Comparison of ENCODE assay signal across 19 cellular contexts in genomic region chr4:53645108-53645507, GRCh38. TPM values are rescaled to one million over a fixed set of nuclear protein-coding genes. Genes with fewer than 3 reads are reported as not detected.
DNase-seq lines count a peak whose midpoint lies in the region; ATAC-seq and TF ChIP-seq lines count a peak whose summit lies in the region.
"Had no signal": no experiment of that assay in that cellular context is flagged by ENCODE, and none has a peak within 500 bp of the region (broad histone marks: within the 10 kb centered on the region; RNA-seq: fewer than 3 reads in every experiment).

No MANE protein-coding gene starts in this region.

- H3K4me1 Mint-ChIP-seq in stimulated activated memory B cell treated with anti-CD40 and anti-IgM and Interleukin-4, amounts not matched to agents 10 μg/mL and 1 μg/mL and 100 μg/mL, for 72 hours: no peaks in the 10 kb centered on the region
- H3K4me1 Mint-ChIP-seq: activated CD8-positive, alpha-beta memory T cell treated with anti-CD3 and anti-CD28 coated beads, Interleukin-2, amount 10 ng/mL, durations not matched to agents 7 days and 5 days; B cell had no signal

- peak; percentile 4 to 19 for DNase-seq in NOMO-1 (lab: John Stamatoyannopoulos, UW; ENCODE audit: unreplicated experiment in 2 of 2)
- DNase-seq in NOMO-1 treated with dmso at 0.1 percent for 144 hours (lab: John Stamatoyannopoulos, UW; ENCODE audit: unreplicated experiment): no peak
- DNase-seq in upper lobe of right lung: no peak
- DNase-seq in HEK293T (ENCODE audit: extremely low spot score): no peak
- no peak for DNase-seq in HUDEP-2 (lab: John Stamatoyannopoulos, UW; ENCODE audit: unreplicated experiment in 76 of 76)
- DNase-seq: activated CD4-positive, alpha-beta T cell treated with anti-CD3 and anti-CD28 coated beads for 48 hours; activated CD8-positive, alpha-beta memory T cell treated with anti-CD3 and anti-CD28 coated beads, Interleukin-2, amount 10 ng/mL, durations not matched to agents 7 days and 5 days; cerebellar nuclear complex; effector CD4-positive, alpha-beta T cell; left ventricle myocardium superior; nucleus accumbens; right cardiac atrium; Right ventricle myocardium superior; tibial artery had no signal

- ATAC-seq in upper lobe of right lung: no peak
- ATAC-seq in stimulated activated memory B cell treated with anti-CD40 and anti-IgM and Interleukin-4, amounts not matched to agents 10 μg/mL and 1 μg/mL and 100 μg/mL, for 72 hours: no peak
- ATAC-seq: activated CD8-positive, alpha-beta memory T cell treated with anti-CD3 and anti-CD28 coated beads, Interleukin-2, amount 10 ng/mL, durations not matched to agents 7 days and 5 days had no signal

- POLR2A ChIA-PET in HEK293T (lab: Yijun Ruan, JAX): no interaction called here

- H3K27me3 ChIP-seq in duodenal mucosa (ENCODE audit: control insufficient read depth in 1 of 2, insufficient read depth in 2 of 2, low read length in 2 of 2) (no peaks in the 10 kb centered on the region), mucosa of rectum (ENCODE audit: control insufficient read depth in 2 of 2, insufficient read depth in 2 of 2, low read length in 2 of 2) (no peaks in the 10 kb centered on the region), upper lobe of right lung (no peaks in the 10 kb centered on the region)
- H3K27me3 ChIP-seq: tibial artery had no signal

- no peak overlapping the region for H3K27ac Mint-ChIP-seq in stimulated activated memory B cell treated with anti-CD40 and anti-IgM and Interleukin-4, amounts not matched to agents 10 μg/mL and 1 μg/mL and 100 μg/mL, for 72 hours
- H3K27ac Mint-ChIP-seq: activated CD8-positive, alpha-beta memory T cell treated with anti-CD3 and anti-CD28 coated beads, Interleukin-2, amount 10 ng/mL, durations not matched to agents 7 days and 5 days; activated naive CD8-positive, alpha-beta T cell; B cell had no signal

- no peaks in the 10 kb centered on the region for H3K9me3 ChIP-seq in duodenal mucosa (ENCODE audit: control insufficient read depth in 1 of 2, low read length in 2 of 2)
- H3K9me3 ChIP-seq in mucosa of rectum (ENCODE audit: control insufficient read depth in 2 of 2, low read length in 2 of 2): no peaks in the 10 kb centered on the region
- H3K9me3 ChIP-seq in upper lobe of right lung: no peaks in the 10 kb centered on the region
- H3K9me3 ChIP-seq: tibial artery had no signal

- no peaks in the 10 kb centered on the region for H3K36me3 Mint-ChIP-seq in stimulated activated memory B cell treated with anti-CD40 and anti-IgM and Interleukin-4, amounts not matched to agents 10 μg/mL and 1 μg/mL and 100 μg/mL, for 72 hours
- H3K36me3 Mint-ChIP-seq: activated CD8-positive, alpha-beta memory T cell treated with anti-CD3 and anti-CD28 coated beads, Interleukin-2, amount 10 ng/mL, durations not matched to agents 7 days and 5 days; activated naive CD8-positive, alpha-beta T cell had no signal

- H3K4me3 ChIP-seq in duodenal mucosa (ENCODE audit: low read depth in 1 of 2, low read length in 2 of 2) (peak overlapping the region in 1 of 2 donors; percentile 36), mucosa of rectum (ENCODE audit: low read length in 2 of 2) (peak overlapping the region in 1 of 2 donors; percentile 49), upper lobe of right lung (no peak overlapping the region)
- H3K4me3 ChIP-seq: tibial artery had no signal

- H3K36me3 ChIP-seq in duodenal mucosa (ENCODE audit: control insufficient read depth in 1 of 2, insufficient read depth in 2 of 2, low read length in 2 of 2) (no peaks in the 10 kb centered on the region), mucosa of rectum (ENCODE audit: control insufficient read depth in 2 of 2, insufficient read depth in 2 of 2, low read length in 2 of 2) (no peaks in the 10 kb centered on the region), upper lobe of right lung (no peaks in the 10 kb centered on the region)
- H3K36me3 ChIP-seq: tibial artery had no signal

- H3K4me1 ChIP-seq in duodenal mucosa (ENCODE audit: control insufficient read depth in 1 of 2, insufficient read depth in 2 of 2, low read length in 2 of 2) (peaks cover 19 to 50% of the 10 kb centered on the region in 2 donors), mucosa of rectum (ENCODE audit: control insufficient read depth in 2 of 2, insufficient read depth in 2 of 2, low read length in 2 of 2) (peaks cover 10 to 28% of the 10 kb centered on the region in 2 donors), upper lobe of right lung (peaks cover 15% of the 10 kb centered on the region)

- peak overlapping the region in 1 of 2 donors; percentile 59 for H3K9ac ChIP-seq in duodenal mucosa (ENCODE audit: low read depth in 1 of 2, low read length in 2 of 2)
- peak overlapping the region; percentile 7 to 38 for H3K9ac ChIP-seq in mucosa of rectum (ENCODE audit: low read depth in 1 of 2, low read length in 2 of 2)

- H3K27me3 Mint-ChIP-seq in stimulated activated memory B cell treated with anti-CD40 and anti-IgM and Interleukin-4, amounts not matched to agents 10 μg/mL and 1 μg/mL and 100 μg/mL, for 72 hours: peaks cover 10% of the 10 kb centered on the region

- no peak for TF ChIP-seq CTCF in upper lobe of right lung (IDR thresholded peaks at IDR 0.05)

- H3K4me3 Mint-ChIP-seq in stimulated activated memory B cell treated with anti-CD40 and anti-IgM and Interleukin-4, amounts not matched to agents 10 μg/mL and 1 μg/mL and 100 μg/mL, for 72 hours: no peak overlapping the region
- H3K4me3 Mint-ChIP-seq: activated CD8-positive, alpha-beta memory T cell treated with anti-CD3 and anti-CD28 coated beads, Interleukin-2, amount 10 ng/mL, durations not matched to agents 7 days and 5 days; activated naive CD8-positive, alpha-beta T cell; B cell had no signal

- CTCF ChIA-PET in HEK293T (lab: Yijun Ruan, JAX): no interaction called here

- H3K27ac ChIP-seq in duodenal mucosa (ENCODE audit: low read depth, low read length) (peak overlapping the region; percentile 78), mucosa of rectum (ENCODE audit: low read depth in 2 of 2, low read length in 2 of 2) (peak overlapping the region; percentile 85 to 86), upper lobe of right lung (peak overlapping the region; percentile 44)
- H3K27ac ChIP-seq: tibial artery had no signal

- intact Hi-C loops in upper lobe of right lung (cut with DNase I): no loop called here

- peaks cover 3% of the 10 kb centered on the region for H3K9me3 Mint-ChIP-seq in stimulated activated memory B cell treated with anti-CD40 and anti-IgM and Interleukin-4, amounts not matched to agents 10 μg/mL and 1 μg/mL and 100 μg/mL, for 72 hours

TF ChIP-seq in HEK293T, 16 proteins besides CTCF, POLR2A, EP300 and RAD21:
- no peak for TF ChIP-seq LEF1 (IDR thresholded peaks at IDR 0.05; ENCODE audit: borderline replicate concordance)
- TF ChIP-seq BHLHE40 (IDR thresholded peaks at IDR 0.05; ENCODE audit: borderline replicate concordance): no peak
- no peak for TF ChIP-seq CTBP1 (IDR thresholded peaks at IDR 0.05; ENCODE audit: borderline replicate concordance)
- no peak for TF ChIP-seq FOXK2 (IDR thresholded peaks at IDR 0.05)
- TF ChIP-seq ARNT (IDR thresholded peaks at IDR 0.05): no peak
- TF ChIP-seq L3MBTL2 (conservative IDR thresholded peaks at IDR 0.05): no peak
- TF ChIP-seq FOXM1 (IDR thresholded peaks at IDR 0.05; ENCODE audit: borderline replicate concordance): no peak
- no peak for TF ChIP-seq HDGF (IDR thresholded peaks at IDR 0.05; ENCODE audit: borderline replicate concordance)
- no peak for TF ChIP-seq FOXA1 (IDR thresholded peaks at IDR 0.05)
- no peak for TF ChIP-seq ZNF384 (IDR thresholded peaks at IDR 0.05)
- no peak for TF ChIP-seq PKNOX1 (IDR thresholded peaks at IDR 0.05)
- TF ChIP-seq ELF4 (IDR thresholded peaks at IDR 0.05): no peak
- TF ChIP-seq TARDBP (IDR thresholded peaks at IDR 0.05): no peak
- TF ChIP-seq NFRKB (IDR thresholded peaks at IDR 0.05): no peak
- no peak for TF ChIP-seq SUZ12 (IDR thresholded peaks at IDR 0.05)
- TF ChIP-seq SP1 (IDR thresholded peaks at IDR 0.05): no peak

RNA-seq across cellular contexts. Expression of gene LNX1, which starts 53.8 kb away (rescaled TPM):
- total RNA-seq in upper lobe of right lung: 6.0 TPM
- total RNA-seq: activated CD8-positive, alpha-beta memory T cell treated with anti-CD3 and anti-CD28 coated beads, Interleukin-2, amount 10 ng/mL, durations not matched to agents 7 days and 5 days; B cell had no signal

Comparison
In these comparisons a context has a peak if more than half of its experiments do, and no peak if none do; other contexts are left out.
1. DNase-seq: peak in NOMO-1 (2 of 2); none in NOMO-1 treated with dmso at 0.1 percent for 144 hours (single experiment), upper lobe of right lung (single experiment), HEK293T (single experiment) and HUDEP-2 (0 of 76).
2. Peak in every context shown above with its lines, with median percentiles within 50 percentile points of each other: H3K27ac ChIP-seq.